8 cellular contexts compared by ENCODE assay signal in genomic region chr16:1708083-1708767, GRCh38. TPM values are rescaled to one million over a fixed set of nuclear protein-coding genes. Genes with fewer than 3 reads are reported as not detected.
DNase-seq lines count a peak whose midpoint lies in the region; ATAC-seq and TF ChIP-seq lines count a peak whose summit lies in the region.

No MANE protein-coding gene starts in this region.

- H4K5ac ChIP-seq in H9 (ENCODE audit: insufficient read length, low read depth, low read length), result no peak overlapping the region

- peaks cover 1% of the 10 kb centered on the region; the same call in 1 of the 2 replicates for H3K79me2 ChIP-seq in H9 (ENCODE audit: insufficient read depth, low read length)

- H3K4me3 Mint-ChIP-seq in H9, result peak overlapping the region; percentile 8 to 91; a peak in 2 of 5 replicates
- peak overlapping the region; percentile 82 for H3K4me3 Mint-ChIP-seq in mesothelial cell of epicardium

- peak overlapping the region; percentile 94 for H3K4me3 ChIP-seq in A673 (ENCODE audit: low read depth, low read length, poor library complexity, severe bottlenecking)
- H3K4me3 ChIP-seq in ascending aorta, result peak overlapping the region; percentile 70 to 89

- H3K4me1 ChIP-seq in A673 (ENCODE audit: insufficient read depth, low read length, poor library complexity, severe bottlenecking) (peaks cover 12% of the 10 kb centered on the region), H9 (ENCODE audit: insufficient read depth, low read length) (peaks cover 3% of the 10 kb centered on the region), ascending aorta (peaks cover 0 to 22% of the 10 kb centered on the region in 2 donors)

- H3K18ac ChIP-seq in H9 (ENCODE audit: insufficient read length, low read depth, low read length), result no peak overlapping the region

- no peak overlapping the region for H4K8ac ChIP-seq in H9 (replicated peaks; ENCODE audit: insufficient read length, low read depth, low read length)

- H2BK5ac ChIP-seq in H9 (ENCODE audit: insufficient read length, low read length), result no peak overlapping the region

- H3K27me3 ChIP-seq in A673 (replicated peaks; ENCODE audit: insufficient read depth, low read depth, low read length, poor library complexity) (no peaks in the 10 kb centered on the region), H9 (ENCODE audit: insufficient read depth, low read length) (no peaks in the 10 kb centered on the region), ascending aorta (no peaks in the 10 kb centered on the region)

- H3K9me3 ChIP-seq in A673 (ENCODE audit: low read depth, low read length, poor library complexity, severe bottlenecking), result no peaks in the 10 kb centered on the region
- H3K9me3 ChIP-seq in H9 (ENCODE audit: control insufficient read depth, low read depth, low read length), result no peaks in the 10 kb centered on the region
- H3K9me3 ChIP-seq in ascending aorta, result no peaks in the 10 kb centered on the region

- H3K4me1 Mint-ChIP-seq in H9, result peaks cover 27 to 37% of the 10 kb centered on the region in 2 experiments
- H3K4me1 Mint-ChIP-seq in mesothelial cell of epicardium, result peaks cover 13% of the 10 kb centered on the region

- no peak overlapping the region for H2BK120ac ChIP-seq in H9 (ENCODE audit: low read depth, low read length, poor library complexity, severe bottlenecking)

- H4K20me1 ChIP-seq in H9 (ENCODE audit: control insufficient read depth, insufficient read depth, insufficient read length), result no peaks in the 10 kb centered on the region

- no peak overlapping the region for H3K14ac ChIP-seq in H9 (ENCODE audit: insufficient read depth, low read length)

- no peak overlapping the region for H4K91ac ChIP-seq in H9 (ENCODE audit: insufficient read length, low read depth, low read length)

- BruUV-seq in A673 (replicated peaks; lab: Mats Ljungman, UMichigan), result no TSS peak

- H3K36me3 ChIP-seq in A673 (ENCODE audit: insufficient read depth, low read length, poor library complexity, severe bottlenecking) (no peaks in the 10 kb centered on the region), ascending aorta (no peaks in the 10 kb centered on the region)

- peak overlapping the region in 2 of 3 experiments; percentile 62 to 69; a peak in 1 of 7 replicates for H3K27ac Mint-ChIP-seq in H9
- H3K27ac Mint-ChIP-seq in mesothelial cell of epicardium, result no peak overlapping the region

- no peak for DNase-seq in A673 (ENCODE audit: low spot score)
- DNase-seq in H9, result no peak
- no peak for DNase-seq in ascending aorta (ENCODE audit: low spot score in 2 of 2)
- DNase-seq in mesothelial cell of epicardium (ENCODE audit: low spot score in 2 of 2, unreplicated experiment in 2 of 2), result no peak
- no peak for DNase-seq in NCI-H1436 treated with DMSO at 0.1 percent for 48 hours (lab: John Stamatoyannopoulos, UW)

- peaks cover 12% of the 10 kb centered on the region for H3K79me1 ChIP-seq in H9 (ENCODE audit: insufficient read depth, low read depth, low read length, poor library complexity, severe bottlenecking)

- H3K36me3 Mint-ChIP-seq in H9 (ENCODE audit: insufficient read depth in 1 of 3, low read depth in 3 of 3), result peaks cover 0 to 3% (median 3%) of the 10 kb centered on the region in 3 experiments; a peak in 3 of 7 replicates
- H3K36me3 Mint-ChIP-seq in mesothelial cell of epicardium, result no peaks in the 10 kb centered on the region

- TF ChIP-seq CTCF in A673 (conservative IDR thresholded peaks at IDR 0.05; ENCODE audit: low read depth, low read length), result no peak
- TF ChIP-seq CTCF in H9 (conservative IDR thresholded peaks at IDR 0.05), result no peak
- no peak for TF ChIP-seq CTCF in ascending aorta (IDR thresholded peaks at IDR 0.05)
- no peak for TF ChIP-seq CTCF in mesothelial cell of epicardium (IDR thresholded peaks at IDR 0.05; ENCODE audit: unreplicated experiment)

- ATAC-seq in GM21528 (IDR thresholded peaks at IDR 0.05; ENCODE audit: low FRiP score, unreplicated experiment), result no peak
- no peak for ATAC-seq in GM21786 (IDR thresholded peaks at IDR 0.05; ENCODE audit: unreplicated experiment)
- no peak for ATAC-seq in HG03469 (IDR thresholded peaks at IDR 0.05; ENCODE audit: unreplicated experiment)

- H2AK5ac ChIP-seq in H9 (ENCODE audit: insufficient read length, low read length), result no peak overlapping the region

- CTCF ChIA-PET in A673 (lab: Charles Lee), result interaction anchor here (3.7 kb wide), 1 partner anchor 15 kb away, joined by 17 read pairs; no protein-coding TSS in a partner anchor

- no peak overlapping the region for H2AFZ ChIP-seq in H9 (ENCODE audit: low read length)

- no peak overlapping the region for H3T11ph ChIP-seq in H9 (ENCODE audit: low read length)

- no CpG with 5 or more reads among the region's 18 CpGs for WGBS in H9 (ENCODE audit: extremely low coverage, insufficient read length, low lambda C conversion rate)

- no peak overlapping the region for H2BK12ac ChIP-seq in H9 (ENCODE audit: insufficient read length, low read depth, low read length)

- H3K9me3 Mint-ChIP-seq in H9 (peaks cover 0 to 3% of the 10 kb centered on the region in 2 experiments; a peak in 1 of 5 replicates), mesothelial cell of epicardium (no peaks in the 10 kb centered on the region)

- H3K27me3 Mint-ChIP-seq in H9 (ENCODE audit: low read depth) (peaks cover 6% of the 10 kb centered on the region; the same call in 1 of the 2 replicates), mesothelial cell of epicardium (ENCODE audit: low read depth) (no peaks in the 10 kb centered on the region)

- H3K23me2 ChIP-seq in H9 (ENCODE audit: insufficient read length, low read depth, low read length, poor library complexity, severe bottlenecking), result peaks cover 7% of the 10 kb centered on the region

- H2BK20ac ChIP-seq in H9 (ENCODE audit: low read depth, low read length, poor library complexity, severe bottlenecking), result no peak overlapping the region

- POLR2A ChIA-PET in A673 (lab: Charles Lee; ENCODE audit: low non-redundant PET), result interaction anchor here (0.6 kb wide), 1 partner anchor 30 kb away, joined by 3 read pairs; the partner anchor contains the start of gene JPT2

- no peak overlapping the region for H3K56ac ChIP-seq in H9 (ENCODE audit: insufficient read length, low read depth, low read length)

- intact Hi-C loops in A673 (cut with micrococcal nuclease; ENCODE audit: unreplicated experiment), result no loop called here
- intact Hi-C loops in ascending aorta (cut with DNase I), result loop anchor here (5.0 kb wide), 1 partner anchor 286 kb away; the partner anchor contains the start of gene UQCC4

- H2BK15ac ChIP-seq in H9 (ENCODE audit: low read depth, low read length), result no peak overlapping the region

- H3K23ac ChIP-seq in H9 (ENCODE audit: insufficient read length, low read depth, low read length), result no peak overlapping the region

- no peak overlapping the region for H3K9ac ChIP-seq in H9 (ENCODE audit: extremely low read depth, insufficient read length, low read length)

- no peak overlapping the region for H3K4me2 ChIP-seq in H9 (ENCODE audit: insufficient read depth, insufficient read length, low read length)

- peak overlapping the region; percentile 89 for H3K27ac ChIP-seq in A673 (ENCODE audit: low read depth, low read length, poor library complexity, severe bottlenecking)
- H3K27ac ChIP-seq in H9 (ENCODE audit: insufficient read length, low read depth, low read length), result no peak overlapping the region
- no peak overlapping the region for H3K27ac ChIP-seq in ascending aorta

- no peak overlapping the region for H3K4ac ChIP-seq in H9 (ENCODE audit: low read depth, low read length)

RNA-seq across cellular contexts. Expression of gene MAPK8IP3, which starts 2.2 kb away (rescaled TPM):
- total RNA-seq in A673 (2021) (66.9 and 69.2 TPM in 2 replicates), H9 (2021) (49.4 and 51.3 TPM in 2 replicates), ascending aorta (57.4 TPM), mesothelial cell of epicardium (162 to 182 TPM (median 162 TPM) in 3 replicates)

RNA-seq across cellular contexts. Expression of gene JPT2, which starts 30.1 kb away (rescaled TPM):
- 197 and 200 TPM in 2 replicates for total RNA-seq in A673 (2021)
- total RNA-seq in H9 (2021), result 200 and 206 TPM in 2 replicates
- 18.3 TPM for total RNA-seq in ascending aorta
- 72.9 to 78.3 TPM (median 73.9 TPM) in 3 replicates for total RNA-seq in mesothelial cell of epicardium
